In genomic region chr10:11782793-11783557, GRCh38 we compare ENCODE assay signal across 8 cellular contexts. TPM values are rescaled to one million over a fixed set of nuclear protein-coding genes. Genes with fewer than 3 reads are reported as not detected.
A peak's percentile ranks its signal among the peaks of the same experiment; 100 is the strongest.
DNase-seq lines count a peak whose midpoint lies in the region; ATAC-seq, FAIRE-seq and TF ChIP-seq lines count a peak whose summit lies in the region.

No MANE protein-coding gene starts in this region.

- H3K4me2 ChIP-seq in A549, result peak overlapping the region; percentile 10; the same call in 1 of the 3 replicates

- no peak overlapping the region for H3K27ac ChIP-seq in A549
- H3K27ac ChIP-seq in dorsolateral prefrontal cortex, result no peak overlapping the region

- H3K4me3 ChIP-seq in A549 (no peak overlapping the region), dorsolateral prefrontal cortex (no peak overlapping the region)

- no peak for TF ChIP-seq POLR2A in A549 (IDR thresholded peaks at IDR 0.05; ENCODE audit: low read length)

- TF ChIP-seq EP300 in A549 (IDR thresholded peaks at IDR 0.05), result no peak

- CTCF ChIA-PET in A549 (lab: Yijun Ruan, JAX), result interaction anchor here (0.6 to 6.8 kb wide), 39 partner anchors 10 to 1303 kb away, joined by 3 to 79 read pairs (median 4); no protein-coding TSS in a partner anchor

- TF ChIP-seq RAD21 in A549 (conservative IDR thresholded peaks at IDR 0.05 in 1 of 2, IDR thresholded peaks at IDR 0.05 in 1 of 2), result peak; percentile 77 to 79

- POLR2A ChIA-PET in A549 (lab: Yijun Ruan, JAX), result interaction anchor here (0.6 kb wide), 1 partner anchor 24 kb away, joined by 4 read pairs; no protein-coding TSS in a partner anchor

- H3K9me3 ChIP-seq in A549, result no peaks in the 10 kb centered on the region

- peak; percentile 63 to 72 for DNase-seq in A549 (ENCODE audit: low read depth in 1 of 2, low spot score in 1 of 2)
- DNase-seq in OCI-M1 (lab: John Stamatoyannopoulos, UW), result peak; percentile 91
- DNase-seq in dorsolateral prefrontal cortex, result no peak
- peak; percentile 18 for DNase-seq in middle frontal gyrus (ENCODE audit: extremely low spot score, low spot score)
- no peak for DNase-seq in cerebellar nuclear complex (lab: John Stamatoyannopoulos, UW)
- DNase-seq in activated T-cell treated with anti-CD3 and anti-CD28 coated beads for 4 hours, result no peak

- no peaks in the 10 kb centered on the region for H3K4me1 ChIP-seq in A549

- WGBS in A549 (ENCODE audit: missing lambda C conversion rate), result 60% methylated on average over 17 of the region's 18 CpGs

- H3K27me3 ChIP-seq in dorsolateral prefrontal cortex, result no peaks in the 10 kb centered on the region

- intact Hi-C loops in dorsolateral prefrontal cortex (cut with DNase I), result no loop called here

- TF ChIP-seq CTCF in A549 (IDR thresholded peaks at IDR 0.05), result peak; percentile 85
- TF ChIP-seq CTCF in dorsolateral prefrontal cortex (IDR thresholded peaks at IDR 0.05 in 54 of 56, conservative IDR thresholded peaks at IDR 0.05 in 2 of 56; ENCODE audit: low read depth in 1 of 56, partially characterized antibody in 56 of 56), result peak; percentile 50 to 82 (median 68)

- peak; percentile 70 to 85; a peak in 5 of 6 replicates for ATAC-seq in A549
- ATAC-seq in HG03342 (IDR thresholded peaks at IDR 0.05; ENCODE audit: unreplicated experiment), result peak; percentile 57

- FAIRE-seq in A549 (lab: Jason Lieb, UNC) (peak; percentile 18), G401.6 (lab: Jason Lieb, UNC) (peak; percentile 91)

TF ChIP-seq in A549, 52 proteins besides CTCF, POLR2A, EP300 and RAD21:
- TF ChIP-seq SMC3 (IDR thresholded peaks at IDR 0.05), result peak; percentile 75
- no peak for TF ChIP-seq POLR2AphosphoS2 (conservative IDR thresholded peaks at IDR 0.05; ENCODE audit: low read length)
- no peak for TF ChIP-seq HOXB5 (CRISPR knock-in tag; IDR thresholded peaks at IDR 0.05)
- no peak for TF ChIP-seq FOSL2 (IDR thresholded peaks at IDR 0.05)
- TF ChIP-seq FOSL2 (CRISPR knock-in tag; IDR thresholded peaks at IDR 0.05), result no peak
- TF ChIP-seq CEBPB (IDR thresholded peaks at IDR 0.05), result peak in 1 of 2 experiments; percentile 78; a peak in 3 of 4 replicates
TF ChIP-seq in A549: peak in this region for 2.

RNA-seq across cellular contexts. Expression of gene PROSER2, which starts 40.2 kb away (rescaled TPM):
- polyA plus RNA-seq in A549 (2011; rRNA removed), result 8.9 and 10.1 TPM in 2 replicates
- 13.2 and 17.1 TPM in 2 replicates for polyA plus RNA-seq in A549 (2012; cell fraction: cytosol; rRNA removed)
- 23.0 and 32.5 TPM in 2 replicates for polyA plus RNA-seq in A549 (2012; cell fraction: nucleus; rRNA removed)
- 14.2 to 15.2 TPM (median 14.4 TPM) in 3 replicates for polyA plus RNA-seq in A549 (2017; fragmentation: RNase III; extraction: RNeasy Plus Mini Kit Qiagen cat#74134 plus additional on column Dnase treatment)
- polyA minus RNA-seq in A549 (2011; rRNA and poly(A)+ RNA removed), result 5.3 and 11.5 TPM in 2 replicates
- 1 to 10 TPM in 87 of 120 experiments, under 1 TPM in 33; 0.28 to 5.7 (median 1.5) TPM for total RNA-seq in dorsolateral prefrontal cortex

RNA-seq across cellular contexts. Expression of gene ECHDC3, which starts 40.8 kb away (rescaled TPM):
- polyA plus RNA-seq in A549 (2011; rRNA removed), result 6.0 and 7.9 TPM in 2 replicates
- 11.1 and 17.9 TPM in 2 replicates for polyA plus RNA-seq in A549 (2012; cell fraction: cytosol; rRNA removed)
- 11.7 and 13.2 TPM in 2 replicates for polyA plus RNA-seq in A549 (2012; cell fraction: nucleus; rRNA removed)
- 6.1 to 6.9 TPM (median 6.3 TPM) in 3 replicates for polyA plus RNA-seq in A549 (2017; fragmentation: RNase III; extraction: RNeasy Plus Mini Kit Qiagen cat#74134 plus additional on column Dnase treatment)
- 6.9 and 9.6 TPM in 2 replicates for polyA minus RNA-seq in A549 (2011; rRNA and poly(A)+ RNA removed)
- 1 to 10 TPM in 102 of 120 experiments, under 1 TPM in 17, not detected in 1; 0.26 to 8.0 (median 1.9) TPM for total RNA-seq in dorsolateral prefrontal cortex

Comparison
In these comparisons a context has a peak if more than half of its experiments do, and no peak if none do; other contexts are left out.
1. DNase-seq: peak in A549 (2 of 2), OCI-M1 (single experiment) and middle frontal gyrus (single experiment); none in dorsolateral prefrontal cortex (0 of 10), cerebellar nuclear complex (0 of 2) and activated T-cell treated with anti-CD3 and anti-CD28 coated beads for 4 hours (single experiment).